Comparison of ENCODE assay signal across 8 cellular contexts in the genomic region with DNA sequence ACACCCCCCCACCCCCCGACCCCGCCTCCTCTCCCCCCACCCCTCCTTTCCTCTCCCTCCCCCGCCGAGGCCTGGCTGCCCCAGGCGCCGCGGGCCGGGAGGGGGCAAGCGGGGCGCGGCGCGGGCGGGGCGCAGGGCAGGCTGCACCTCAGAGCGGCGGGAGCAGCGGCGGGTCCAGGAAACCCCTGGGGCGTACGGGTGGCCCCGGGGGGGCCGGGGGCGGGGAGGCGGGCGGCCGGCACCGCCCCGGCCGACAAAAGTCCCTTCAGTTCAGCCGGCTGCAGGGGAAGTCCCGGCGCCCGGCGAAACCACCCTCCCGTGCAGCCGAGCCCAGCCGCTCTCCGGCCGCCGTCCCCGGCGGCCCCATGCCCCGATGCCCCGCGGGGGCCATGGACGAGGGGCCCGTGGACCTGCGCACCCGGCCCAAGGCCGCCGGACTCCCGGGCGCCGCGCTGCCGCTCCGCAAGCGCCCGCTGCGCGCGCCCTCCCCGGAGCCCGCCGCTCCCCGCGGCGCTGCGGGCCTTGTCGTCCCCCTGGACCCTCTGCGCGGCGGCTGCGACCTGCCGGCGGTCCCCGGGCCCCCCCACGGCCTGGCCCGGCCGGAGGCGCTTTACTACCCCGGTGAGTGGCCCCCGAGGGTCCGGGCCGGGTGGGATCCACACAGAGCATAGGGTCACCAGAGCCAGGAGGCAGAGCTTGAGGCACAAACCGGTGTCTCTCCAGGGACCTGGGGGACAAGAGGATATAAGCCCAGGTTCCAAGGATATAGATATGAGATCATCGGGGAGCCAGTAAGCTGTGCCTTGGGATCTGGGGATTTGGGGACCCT. TPM values are rescaled to one million over a fixed set of nuclear protein-coding genes. Genes with fewer than 3 reads are reported as not detected.
DNase-seq lines count a peak whose midpoint lies in the region; ATAC-seq and TF ChIP-seq lines count a peak whose summit lies in the region.

A gene with protein sequence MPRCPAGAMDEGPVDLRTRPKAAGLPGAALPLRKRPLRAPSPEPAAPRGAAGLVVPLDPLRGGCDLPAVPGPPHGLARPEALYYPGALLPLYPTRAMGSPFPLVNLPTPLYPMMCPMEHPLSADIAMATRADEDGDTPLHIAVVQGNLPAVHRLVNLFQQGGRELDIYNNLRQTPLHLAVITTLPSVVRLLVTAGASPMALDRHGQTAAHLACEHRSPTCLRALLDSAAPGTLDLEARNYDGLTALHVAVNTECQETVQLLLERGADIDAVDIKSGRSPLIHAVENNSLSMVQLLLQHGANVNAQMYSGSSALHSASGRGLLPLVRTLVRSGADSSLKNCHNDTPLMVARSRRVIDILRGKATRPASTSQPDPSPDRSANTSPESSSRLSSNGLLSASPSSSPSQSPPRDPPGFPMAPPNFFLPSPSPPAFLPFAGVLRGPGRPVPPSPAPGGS (plus strand): TSS at position 283 of the 829 bp plus-strand sequence. CDS start 83 bp downstream, at position 366.

- no peaks in the 10 kb centered on the region for H3K9me3 Mint-ChIP-seq in memory B cell

- peak within 1 kb of the TSS; percentile 100 for H4K91ac ChIP-seq in IMR-90 (ENCODE audit: insufficient read depth, low read depth, low read length)

- no TSS peak for BruUV-seq in IMR-90 (replicated peaks; lab: Mats Ljungman, UMichigan)

- DNase-seq in IMR-90, result no peak
- peak; percentile 65 for DNase-seq in activated CD4-positive, alpha-beta T cell treated with anti-CD3 and anti-CD28 coated beads for 48 hours
- DNase-seq in dorsolateral prefrontal cortex, result peak in 1 of 10 donors; percentile 58
- DNase-seq in memory B cell (ENCODE audit: low spot score in 2 of 2), result peak; percentile 74 to 78
- peak; percentile 69 to 72 for DNase-seq in stimulated activated CD8-positive, alpha-beta memory T cell treated with anti-CD3 and anti-CD28 coated beads, Interleukin-15, amount 100 ng/mL, for 48 hours (ENCODE audit: low read depth in 2 of 2)
- no peak for DNase-seq in NCI-H2029 treated with DMSO at 0.1 percent for 48 hours (lab: John Stamatoyannopoulos, UW)

- H3K36me3 ChIP-seq in IMR-90 (ENCODE audit: control insufficient read depth, insufficient read depth, low read length), result peaks cover 23% of the 10 kb centered on the region

- H3K4me3 ChIP-seq in IMR-90 (ENCODE audit: insufficient read depth, low read depth, low read length) (peak within 1 kb of the TSS; percentile 92), dorsolateral prefrontal cortex (peak within 1 kb of the TSS; percentile 36 to 80 (median 62))

- H3K9me1 ChIP-seq in IMR-90 (ENCODE audit: insufficient read depth, low read length), result peaks cover 15% of the 10 kb centered on the region

- intact Hi-C loops in IMR-90 (cut with micrococcal nuclease), result no loop called here
- intact Hi-C loops in dorsolateral prefrontal cortex (cut with DNase I), result no loop called here

- peak within 1 kb of the TSS; percentile 97 to 98 for H4K8ac ChIP-seq in IMR-90 (ENCODE audit: low read depth in 2 of 2, low read length in 2 of 2)

- no peak; the same call in 1 of the 2 replicates for TF ChIP-seq POLR2A in IMR-90 (IDR thresholded peaks at IDR 0.05; ENCODE audit: low read depth, low read length)

- no peaks in the 10 kb centered on the region for H3K9me3 ChIP-seq in IMR-90 (ENCODE audit: control insufficient read depth, insufficient read depth, low read length)

- peak within 1 kb of the TSS; percentile 93; the same call in 2 of the 3 replicates for H2BK15ac ChIP-seq in IMR-90 (ENCODE audit: low read depth, low read length)

- peak within 1 kb of the TSS; percentile 98 for H3K14ac ChIP-seq in IMR-90 (replicated peaks; ENCODE audit: low read depth, low read length)

- in situ Hi-C loops in IMR-90 (cut with MboI; ENCODE audit: low sequenced_read_pairs), result no loop called here

- ATAC-seq in GM18909 (IDR thresholded peaks at IDR 0.05; ENCODE audit: poor library complexity, unreplicated experiment), result peak; percentile 33
- ATAC-seq in IMR-90 (ENCODE audit: low read depth), result peak; percentile 46
- peak; percentile 54 for ATAC-seq in memory B cell (ENCODE audit: low read depth)

- peaks cover 4% of the 10 kb centered on the region for H3K36me3 Mint-ChIP-seq in memory B cell

- H3K27ac ChIP-seq in 22Rv1 (peak within 1 kb of the TSS; percentile 95), IMR-90 (ENCODE audit: insufficient read depth, low read length) (peak within 1 kb of the TSS; percentile 97), dorsolateral prefrontal cortex (peak within 1 kb of the TSS in 50 of 59 donors; percentile 17 to 87 (median 71))

- H3K23ac ChIP-seq in IMR-90 (ENCODE audit: low read depth, low read length), result peak within 1 kb of the TSS; percentile 99

- H3K4me3 Mint-ChIP-seq in memory B cell, result peak within 1 kb of the TSS; percentile 94

- peaks cover 29% of the 10 kb centered on the region for H4K20me1 ChIP-seq in IMR-90 (ENCODE audit: insufficient read depth, low read length)

- peak within 1 kb of the TSS; percentile 96 for H2BK5ac ChIP-seq in IMR-90 (ENCODE audit: low read depth, low read length, poor library complexity, severe bottlenecking)

- peak within 1 kb of the TSS; percentile 99 for H3K9ac ChIP-seq in IMR-90 (ENCODE audit: low read depth, low read length)

- peak within 1 kb of the TSS; percentile 92 for H2AK5ac ChIP-seq in IMR-90 (ENCODE audit: low read depth, low read length)

- dilution Hi-C loops in IMR-90 (cut with HindIII; ENCODE audit: low sequenced_read_pairs, unreplicated experiment), result no loop called here

- H3K18ac ChIP-seq in IMR-90 (ENCODE audit: low read depth, low read length), result peak within 1 kb of the TSS; percentile 98

- H3K27me3 ChIP-seq in IMR-90 (ENCODE audit: control insufficient read depth, insufficient read depth, low read length), result no peaks in the 10 kb centered on the region
- peaks cover 0 to 2% (median 0%) of the 10 kb centered on the region in 45 donors for H3K27me3 ChIP-seq in dorsolateral prefrontal cortex

- H3K79me1 ChIP-seq in IMR-90 (ENCODE audit: low read depth in 1 of 2, low read length in 2 of 2), result peaks cover 15 to 46% of the 10 kb centered on the region in 2 experiments; a peak in 3 of 4 replicates

- peaks cover 65% of the 10 kb centered on the region for H3K4me1 Mint-ChIP-seq in memory B cell

- no peaks in the 10 kb centered on the region for H3K27me3 Mint-ChIP-seq in memory B cell

- H2BK120ac ChIP-seq in IMR-90 (ENCODE audit: low read depth, low read length), result peak within 1 kb of the TSS; percentile 95

- H3K4me1 ChIP-seq in IMR-90 (ENCODE audit: control insufficient read depth, insufficient read depth, low read length), result peaks cover 30% of the 10 kb centered on the region

- peak within 1 kb of the TSS; percentile 83 for H2AFZ ChIP-seq in IMR-90 (replicated peaks; ENCODE audit: low read length, poor library complexity)

- TF ChIP-seq RAD21 in IMR-90 (IDR thresholded peaks at IDR 0.05; ENCODE audit: low read length), result no peak

- CTCF ChIA-PET in IMR-90 (lab: Yijun Ruan, JAX), result interaction anchor here (1.6 kb wide), 1 partner anchor 25 kb away, joined by 8 read pairs; no protein-coding TSS in a partner anchor

- TF ChIP-seq CTCF in 22Rv1 (IDR thresholded peaks at IDR 0.05), result peak; percentile 11; the same call in 1 of the 2 replicates
- no peak for TF ChIP-seq CTCF in IMR-90 (conservative IDR thresholded peaks at IDR 0.05; ENCODE audit: low read depth, low read length)
- TF ChIP-seq CTCF in dorsolateral prefrontal cortex (IDR thresholded peaks at IDR 0.05 in 54 of 56, conservative IDR thresholded peaks at IDR 0.05 in 2 of 56; ENCODE audit: low read depth in 1 of 56, partially characterized antibody in 56 of 56), result no peak

- peak within 1 kb of the TSS; percentile 99 for H3K27ac Mint-ChIP-seq in memory B cell

- peak within 1 kb of the TSS; percentile 85 for H2BK20ac ChIP-seq in IMR-90 (ENCODE audit: low read depth, low read length)

- WGBS in IMR-90 (ENCODE audit: extremely low coverage in 2 of 2, insufficient read length in 1 of 2), 2 experiments, result 0% methylated on average over 30 of the region's 88 CpGs; no CpG with 5 or more reads in 1 of the 2 experiments

- H3K56ac ChIP-seq in IMR-90 (ENCODE audit: extremely low read depth, insufficient read depth, low read length), result peak within 1 kb of the TSS; percentile 96

- peak within 1 kb of the TSS; percentile 99 for H2AK9ac ChIP-seq in IMR-90 (replicated peaks; ENCODE audit: low read depth, low read length, poor library complexity)

- POLR2A ChIA-PET in IMR-90 (lab: Charles Lee; ENCODE audit: unreplicated experiment), result no interaction called here

- H3K4ac ChIP-seq in IMR-90 (ENCODE audit: low read depth, low read length), result peak within 1 kb of the TSS; percentile 100

- H3K4me2 ChIP-seq in IMR-90 (ENCODE audit: low read depth, low read length), result peak within 1 kb of the TSS; percentile 97

- peak within 1 kb of the TSS; percentile 98 for H4K5ac ChIP-seq in IMR-90 (ENCODE audit: low read depth, low read length)

TF ChIP-seq in IMR-90, 13 proteins besides CTCF, POLR2A, EP300 and RAD21:
- TF ChIP-seq, protein P1, sequence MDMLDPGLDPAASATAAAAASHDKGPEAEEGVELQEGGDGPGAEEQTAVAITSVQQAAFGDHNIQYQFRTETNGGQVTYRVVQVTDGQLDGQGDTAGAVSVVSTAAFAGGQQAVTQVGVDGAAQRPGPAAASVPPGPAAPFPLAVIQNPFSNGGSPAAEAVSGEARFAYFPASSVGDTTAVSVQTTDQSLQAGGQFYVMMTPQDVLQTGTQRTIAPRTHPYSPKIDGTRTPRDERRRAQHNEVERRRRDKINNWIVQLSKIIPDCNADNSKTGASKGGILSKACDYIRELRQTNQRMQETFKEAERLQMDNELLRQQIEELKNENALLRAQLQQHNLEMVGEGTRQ (IDR thresholded peaks at IDR 0.05; ENCODE audit: low read depth, low read length), result no peak
- peak; percentile 92; the same call in 1 of the 2 replicates for TF ChIP-seq MAZ (IDR thresholded peaks at IDR 0.05; ENCODE audit: borderline replicate concordance, low read depth, low read length)

RNA-seq across cellular contexts. Expression of the gene that starts here (rescaled TPM):
- 1.6 and 1.9 TPM in 2 replicates for total RNA-seq in IMR-90 (2012; rRNA removed)
- 24.1 and 26.0 TPM in 2 replicates for polyA plus RNA-seq in IMR-90 (2012; rRNA removed)
- polyA plus RNA-seq in IMR-90 (2012; cell fraction: cytosol; rRNA removed), result 26.7 and 52.5 TPM in 2 replicates
- 76.1 and 110 TPM in 2 replicates for polyA plus RNA-seq in IMR-90 (2012; cell fraction: nucleus; rRNA removed; ENCODE audit: low replicate concordance)
- 10 to 100 TPM in 70 of 120 experiments, 1 to 10 TPM in 50; 2.5 to 26.7 (median 10.7) TPM for total RNA-seq in dorsolateral prefrontal cortex

Comparison
In these comparisons a context has a peak if more than half of its experiments do, and no peak if none do; other contexts are left out.
1. DNase-seq: peak in activated CD4-positive, alpha-beta T cell treated with anti-CD3 and anti-CD28 coated beads for 48 hours (single experiment), memory B cell (2 of 2) and stimulated activated CD8-positive, alpha-beta memory T cell treated with anti-CD3 and anti-CD28 coated beads, Interleukin-15, amount 100 ng/mL, for 48 hours (2 of 2); none in IMR-90 (single experiment) and NCI-H2029 treated with DMSO at 0.1 percent for 48 hours (single experiment).
2. Peak in every context shown above with its lines, with median percentiles within 50 percentile points of each other: H3K27ac ChIP-seq and ATAC-seq.